Comparison of ENCODE assay signal across 15 cellular contexts in the genomic region with DNA sequence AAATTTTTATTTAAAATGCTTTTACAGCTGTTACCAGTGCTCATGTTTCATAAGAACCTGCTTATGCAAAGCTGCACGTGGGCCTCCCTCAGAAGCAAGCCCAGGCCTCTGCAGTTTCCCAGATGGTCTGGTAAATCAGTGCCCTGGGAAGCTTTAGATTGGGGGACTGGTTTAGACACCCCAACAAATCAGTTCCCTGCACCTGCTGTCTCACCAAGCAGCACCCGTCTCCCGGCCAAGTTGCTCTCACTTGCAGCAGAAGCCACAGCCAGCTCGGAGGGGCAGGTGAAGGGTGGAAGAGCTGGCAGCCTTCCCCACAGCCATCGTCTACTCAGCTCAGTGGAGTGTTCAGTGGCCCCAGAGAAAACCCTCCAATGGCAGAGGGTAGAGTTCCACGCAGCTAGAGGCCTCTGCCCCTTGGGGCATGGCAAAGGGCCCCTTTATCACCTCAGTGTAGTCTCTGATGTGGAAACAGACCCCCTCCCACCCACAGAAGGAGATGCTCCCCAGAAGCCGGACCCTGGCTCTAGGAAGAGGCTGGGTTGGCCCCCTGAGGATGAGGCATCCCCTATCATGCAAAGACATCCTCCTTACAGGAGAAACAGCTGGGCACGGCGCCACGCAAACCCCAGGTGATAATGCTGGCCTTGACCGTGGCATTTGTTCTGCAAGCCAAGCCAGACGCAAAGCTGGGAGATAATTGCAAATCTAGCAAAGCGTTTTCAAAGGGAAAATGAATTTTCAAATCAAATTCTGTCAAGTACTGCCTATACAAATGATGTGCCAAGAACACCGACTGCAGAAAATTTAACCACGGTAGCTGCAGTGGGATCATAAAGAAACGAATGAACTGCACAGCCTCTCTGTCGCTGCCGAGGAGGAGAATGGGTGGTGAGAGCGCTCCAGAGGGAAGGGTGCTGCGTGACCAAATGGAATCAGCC. TPM values are rescaled to one million over a fixed set of nuclear protein-coding genes. Genes with fewer than 3 reads are reported as not detected.
DNase-seq lines count a peak whose midpoint lies in the region; ATAC-seq and TF ChIP-seq lines count a peak whose summit lies in the region.
"Had no signal": no experiment of that assay in that cellular context is flagged by ENCODE, and none has a peak within 500 bp of the region (broad histone marks: within the 10 kb centered on the region; RNA-seq: fewer than 3 reads in every experiment).

No MANE protein-coding gene starts in this region.

- no peaks in the 10 kb centered on the region for H4K20me1 ChIP-seq in GM23338 (replicated peaks; ENCODE audit: insufficient read depth)

- H2AFZ ChIP-seq in GM23338, result no peak overlapping the region

- no peaks in the 10 kb centered on the region for H3F3A ChIP-seq in GM23338 (replicated peaks; ENCODE audit: low read depth)

- no peak for TF ChIP-seq CTCF in activated B cell treated with CpG ODN at 0.5 μM for 24 hours (IDR thresholded peaks at IDR 0.05)
- no peak for TF ChIP-seq CTCF in testis (IDR thresholded peaks at IDR 0.05)
- no peak for TF ChIP-seq CTCF in GM23338 (conservative IDR thresholded peaks at IDR 0.05; ENCODE audit: low read depth in 2 of 2)

- H3K9me3 ChIP-seq in testis, result no peaks in the 10 kb centered on the region
- H3K9me3 ChIP-seq: pancreas had no signal

- H3K9me3 Mint-ChIP-seq in activated B cell treated with CpG ODN at 0.5 μM for 24 hours (peaks cover 9% of the 10 kb centered on the region), immature natural killer cell (peaks cover 0 to 1% (median 0%) of the 10 kb centered on the region in 6 donors), GM23338 (peaks cover 8% of the 10 kb centered on the region)
- H3K9me3 Mint-ChIP-seq in activated CD4-positive, alpha-beta T cell treated with anti-CD3 and anti-CD28 coated beads, Interleukin-2, amount 10 ng/mL, durations not matched to agents 24 days and 14 days, result no peaks in the 10 kb centered on the region

- intact Hi-C loops in activated B cell treated with CpG ODN at 0.5 μM for 24 hours (cut with micrococcal nuclease) (no loop called here), testis (cut with DNase I; ENCODE audit: low total_unique reads) (no loop called here)
- intact Hi-C loops in activated CD4-positive, alpha-beta T cell treated with anti-CD3 and anti-CD28 coated beads, Interleukin-2, amount 10 ng/mL, durations not matched to agents 24 days and 14 days (cut with micrococcal nuclease), result no loop called here

- H3K9me2 ChIP-seq in GM23338 (ENCODE audit: insufficient read depth), result no peaks in the 10 kb centered on the region

- H3K27ac ChIP-seq in testis (peak overlapping the region in 1 of 2 donors; percentile 14), GM23338 (ENCODE audit: low read depth) (no peak overlapping the region)
- H3K27ac ChIP-seq: cardiac muscle cell, pancreas had no signal

- CTCF ChIA-PET in activated B cell treated with CpG ODN at 0.5 μM for 24 hours (lab: Charles Lee), result interaction anchor here (0.6 kb wide), 1 partner anchor 25 kb away, joined by 3 read pairs; no protein-coding TSS in a partner anchor

- 37 to 64% methylated on average over 20 of the region's 20 CpGs for WGBS in testis, 2 donors

- no peaks in the 10 kb centered on the region for H3K27me3 Mint-ChIP-seq in activated B cell treated with CpG ODN at 0.5 μM for 24 hours
- H3K27me3 Mint-ChIP-seq in immature natural killer cell (ENCODE audit: low read depth in 3 of 3), result peaks cover 0 to 6% (median 6%) of the 10 kb centered on the region in 3 donors
- H3K27me3 Mint-ChIP-seq in activated CD4-positive, alpha-beta T cell treated with anti-CD3 and anti-CD28 coated beads, Interleukin-2, amount 10 ng/mL, durations not matched to agents 24 days and 14 days, result no peaks in the 10 kb centered on the region
- H3K27me3 Mint-ChIP-seq in GM23338 (ENCODE audit: insufficient read depth, low read depth, poor library complexity), result peaks cover 8% of the 10 kb centered on the region

- H3K27ac Mint-ChIP-seq in activated B cell treated with CpG ODN at 0.5 μM for 24 hours (peak overlapping the region; percentile 46), immature natural killer cell (peak overlapping the region in 5 of 6 donors; percentile 12 to 65 (median 34)), GM23338 (no peak overlapping the region)
- no peak overlapping the region for H3K27ac Mint-ChIP-seq in activated CD4-positive, alpha-beta T cell treated with anti-CD3 and anti-CD28 coated beads, Interleukin-2, amount 10 ng/mL, durations not matched to agents 24 days and 14 days

- H3K4me1 ChIP-seq in testis, result peaks cover 57% of the 10 kb centered on the region
- H3K4me1 ChIP-seq in GM23338 (ENCODE audit: insufficient read depth), result no peaks in the 10 kb centered on the region

- TF ChIP-seq POLR2A in testis (IDR thresholded peaks at IDR 0.05), result no peak

- no peaks in the 10 kb centered on the region for H3K79me2 ChIP-seq in GM23338 (replicated peaks; ENCODE audit: insufficient read depth)

- DNase-seq in NCI-H2196 (lab: John Stamatoyannopoulos, UW; ENCODE audit: unreplicated experiment) (peak; percentile 5), NCI-H2196 treated with DMSO at 0.1 percent for 48 hours (lab: John Stamatoyannopoulos, UW; ENCODE audit: unreplicated experiment) (no peak), activated B cell treated with CpG ODN at 0.5 μM for 24 hours (no peak), immature natural killer cell (no peak), testis (peak; percentile 62), NCI-H1930 (lab: John Stamatoyannopoulos, UW) (no peak), GM23338 (ENCODE audit: low spot score) (no peak)
- DNase-seq in activated CD4-positive, alpha-beta T cell treated with anti-CD3 and anti-CD28 coated beads, Interleukin-2, amount 10 ng/mL, durations not matched to agents 24 days and 14 days, result no peak
- DNase-seq: activated gamma-delta T cell treated with Interleukin-2 at 50 U/mL for 16 hours, NCI-H1436, pancreas, SHP77 treated with DMSO at 0.1 percent for 48 hours had no signal

- H3K4me3 ChIP-seq in testis, result no peak overlapping the region
- H3K4me3 ChIP-seq in GM23338, result no peak overlapping the region
- H3K4me3 ChIP-seq: cardiac muscle cell, pancreas had no signal

- POLR2A ChIA-PET in activated B cell treated with CpG ODN at 0.5 μM for 24 hours (lab: Charles Lee), result interaction anchor here (1.0 kb wide), 1 partner anchor 102 kb away, joined by 4 read pairs; the partner anchor contains the start of gene RNF4

- ATAC-seq in activated B cell treated with CpG ODN at 0.5 μM for 24 hours (ENCODE audit: low read depth) (no peak), GM23338 (no peak)
- ATAC-seq: esophagus mucosa, pancreas had no signal

- H3K36me3 ChIP-seq in testis (ENCODE audit: low read depth, missing control alignments) (no peaks in the 10 kb centered on the region), GM23338 (ENCODE audit: insufficient read depth) (no peaks in the 10 kb centered on the region)
- H3K36me3 ChIP-seq: cardiac muscle cell, pancreas had no signal

- H3K4me3 Mint-ChIP-seq in activated B cell treated with CpG ODN at 0.5 μM for 24 hours (no peak overlapping the region), immature natural killer cell (peak overlapping the region in 2 of 5 donors; percentile 21 to 29), GM23338 (no peak overlapping the region)
- no peak overlapping the region for H3K4me3 Mint-ChIP-seq in activated CD4-positive, alpha-beta T cell treated with anti-CD3 and anti-CD28 coated beads, Interleukin-2, amount 10 ng/mL, durations not matched to agents 24 days and 14 days

- H3K36me3 Mint-ChIP-seq in activated B cell treated with CpG ODN at 0.5 μM for 24 hours (ENCODE audit: low read depth) (no peaks in the 10 kb centered on the region), immature natural killer cell (peaks cover 0 to 16% (median 16%) of the 10 kb centered on the region in 3 donors), GM23338 (ENCODE audit: low read depth) (no peaks in the 10 kb centered on the region; the same call in 2 of the 3 replicates)
- H3K36me3 Mint-ChIP-seq in activated CD4-positive, alpha-beta T cell treated with anti-CD3 and anti-CD28 coated beads, Interleukin-2, amount 10 ng/mL, durations not matched to agents 24 days and 14 days (ENCODE audit: low read depth), result no peaks in the 10 kb centered on the region

- H3K4me1 Mint-ChIP-seq in activated B cell treated with CpG ODN at 0.5 μM for 24 hours (peaks cover 3% of the 10 kb centered on the region), immature natural killer cell (peaks cover 9 to 16% of the 10 kb centered on the region in 2 donors), GM23338 (no peaks in the 10 kb centered on the region; the same call in 2 of the 3 replicates)
- H3K4me1 Mint-ChIP-seq in activated CD4-positive, alpha-beta T cell treated with anti-CD3 and anti-CD28 coated beads, Interleukin-2, amount 10 ng/mL, durations not matched to agents 24 days and 14 days, result no peaks in the 10 kb centered on the region

- H3K4me2 ChIP-seq in GM23338, result no peak overlapping the region

- no peaks in the 10 kb centered on the region for H3K27me3 ChIP-seq in testis
- H3K27me3 ChIP-seq in GM23338 (ENCODE audit: insufficient read depth), result no peaks in the 10 kb centered on the region
- H3K27me3 ChIP-seq: cardiac muscle cell, pancreas had no signal

TF ChIP-seq in GM23338, 12 proteins besides CTCF, POLR2A, EP300 and RAD21 (continues in another document):
- TF ChIP-seq EZH2 (IDR thresholded peaks at IDR 0.05; ENCODE audit: low read depth, unreplicated experiment), result no peak

RNA-seq across cellular contexts. Expression of gene ZFYVE28, which starts 51.9 kb away (rescaled TPM):
- 5.9 and 6.1 TPM in 2 replicates for total RNA-seq in activated B cell treated with CpG ODN at 0.5 μM for 24 hours
- 10 to 100 TPM; 11.9 to 17.5 (median 14.4) TPM for polyA plus RNA-seq in immature natural killer cell
- 10 to 100 TPM; 40.5 to 55.3 TPM for total RNA-seq in testis
- 14.7 TPM for polyA plus RNA-seq in testis (ENCODE audit: insufficient read depth, low read depth, low replicate concordance)
- total RNA-seq in activated CD4-positive, alpha-beta T cell treated with anti-CD3 and anti-CD28 coated beads, Interleukin-2, amount 10 ng/mL, durations not matched to agents 24 days and 14 days, result 4.4 and 4.7 TPM in 2 replicates
- 4.6 and 8.7 TPM in 2 replicates for total RNA-seq in GM23338 (2014; rRNA removed; shearing (Covaris generic))
- 1.8 and 2.6 TPM in 2 replicates for polyA plus RNA-seq in GM23338 (2016; fragmentation: Nextera tagmentation; extraction: Ambion mirVana)

RNA-seq across cellular contexts. Expression of gene CFAP99, which starts 52.2 kb away (rescaled TPM):
- not detected in 2 replicates for total RNA-seq in activated B cell treated with CpG ODN at 0.5 μM for 24 hours
- polyA plus RNA-seq in immature natural killer cell, result not detected
- 10 to 100 TPM; 30.5 to 41.2 TPM for total RNA-seq in testis
- polyA plus RNA-seq in testis (ENCODE audit: insufficient read depth, low read depth, low replicate concordance), result 40.1 TPM
- total RNA-seq in activated CD4-positive, alpha-beta T cell treated with anti-CD3 and anti-CD28 coated beads, Interleukin-2, amount 10 ng/mL, durations not matched to agents 24 days and 14 days, result not detected in 2 replicates
- total RNA-seq in GM23338 (2014; rRNA removed; shearing (Covaris generic)), result not detected in 2 replicates
- polyA plus RNA-seq in GM23338 (2016; fragmentation: Nextera tagmentation; extraction: Ambion mirVana), result not detected in 2 replicates
- total RNA-seq: A172, cardiac muscle cell had no signal

Comparison
In these comparisons a context has a peak if more than half of its experiments do, and no peak if none do; other contexts are left out.
1. DNase-seq: peak in NCI-H2196 (single experiment) and testis (single experiment); none in NCI-H2196 treated with DMSO at 0.1 percent for 48 hours (single experiment), activated B cell treated with CpG ODN at 0.5 μM for 24 hours (single experiment), immature natural killer cell (0 of 3), NCI-H1930 (0 of 2), activated CD4-positive, alpha-beta T cell treated with anti-CD3 and anti-CD28 coated beads, Interleukin-2, amount 10 ng/mL, durations not matched to agents 24 days and 14 days (single experiment) and GM23338 (single experiment).
2. H3K27ac Mint-ChIP-seq: peak in activated B cell treated with CpG ODN at 0.5 μM for 24 hours (single experiment) and immature natural killer cell (5 of 6); none in activated CD4-positive, alpha-beta T cell treated with anti-CD3 and anti-CD28 coated beads, Interleukin-2, amount 10 ng/mL, durations not matched to agents 24 days and 14 days (single experiment) and GM23338 (single experiment).
3. RNA of gene CFAP99, which starts 52.2 kb away (total RNA-seq): 30.5 to 41.2 TPM in testis; not detected in GM23338, not detected in activated B cell treated with CpG ODN at 0.5 μM for 24 hours and not detected in activated CD4-positive, alpha-beta T cell treated with anti-CD3 and anti-CD28 coated beads, Interleukin-2, amount 10 ng/mL, durations not matched to agents 24 days and 14 days; every median in the first group is over 10 times any median in the second.